8 cellular contexts compared by ENCODE assay signal in the genomic region with DNA sequence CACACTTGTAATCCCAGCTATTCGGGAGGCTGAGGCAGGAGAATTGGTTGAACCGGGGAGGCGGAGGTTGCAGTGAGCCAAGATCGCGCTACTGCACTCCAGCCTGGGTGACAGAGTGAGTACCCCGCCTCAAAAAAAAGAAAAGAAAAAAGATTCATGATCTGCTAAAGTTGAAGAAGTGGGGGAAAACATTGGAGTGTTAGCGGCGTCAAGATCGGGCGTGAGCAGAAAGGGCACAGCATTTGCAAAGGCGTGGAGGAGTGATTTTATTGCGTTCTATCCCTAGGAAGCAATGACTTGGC. TPM values are rescaled to one million over a fixed set of nuclear protein-coding genes. Genes with fewer than 3 reads are reported as not detected.
DNase-seq lines count a peak whose midpoint lies in the region; ATAC-seq, FAIRE-seq and TF ChIP-seq lines count a peak whose summit lies in the region.

No MANE protein-coding gene starts in this region.

- H3K27me3 ChIP-seq in gastrocnemius medialis, result no peaks in the 10 kb centered on the region

- DNase-seq in GM12865 (ENCODE audit: low read depth) (no peak), T-cell (no peak), fibroblast of mammary gland (ENCODE audit: low read depth) (no peak), gastrocnemius medialis (no peak), hippocampal formation (lab: John Stamatoyannopoulos, UW) (no peak), RCC 7860 (ENCODE audit: low spot score) (no peak)
- no peak for DNase-seq in stimulated activated CD8-positive, alpha-beta memory T cell treated with anti-CD3 and anti-CD28 coated beads, Interleukin-4, amount 100 ng/mL, for 48 hours

- TF ChIP-seq CTCF in GM12865 (IDR thresholded peaks at IDR 0.05; ENCODE audit: insufficient read depth, low read depth, low read length, missing control alignments) (no peak), fibroblast of mammary gland (conservative IDR thresholded peaks at IDR 0.05; ENCODE audit: control insufficient read depth, insufficient read depth, low read depth, low read length) (no peak), gastrocnemius medialis (IDR thresholded peaks at IDR 0.05 in 4 of 5, conservative IDR thresholded peaks at IDR 0.05 in 1 of 5) (no peak)

- H3K9me3 ChIP-seq in gastrocnemius medialis, result no peaks in the 10 kb centered on the region

- H3K4me3 Mint-ChIP-seq in T-cell, result peak overlapping the region; percentile 89 to 98 (median 90)

- in situ Hi-C loops in gastrocnemius medialis (cut with MboI; ENCODE audit: low sequenced_read_pairs in 4 of 4), result loop anchor here in 2 of 4 donors (5.0 kb wide), 2 partner anchors 50 to 150 kb away; no protein-coding TSS in a partner anchor

- H3K36me3 Mint-ChIP-seq in T-cell, result peaks cover 8% of the 10 kb centered on the region

- POLR2A ChIA-PET in T-cell (lab: Charles Lee), result interaction anchor here (0.6 to 1.7 kb wide), 6 partner anchors 15 to 148 kb away, joined by 3 to 12 read pairs (median 3); a partner anchor contains a TSS

- FAIRE-seq in RCC 7860 (lab: Jason Lieb, UNC), result no peak

- H3K4me1 Mint-ChIP-seq in T-cell, result peaks cover 31 to 40% (median 33%) of the 10 kb centered on the region in 3 donors

- H3K36me3 ChIP-seq in gastrocnemius medialis, result peaks cover 0 to 13% of the 10 kb centered on the region in 2 donors

- intact Hi-C loops in gastrocnemius medialis (cut with DNase I; ENCODE audit: low total_unique reads), result loop anchor here (1.0 kb wide), 4 partner anchors 16 to 147 kb away; a partner anchor contains a TSS

- peak overlapping the region; percentile 17 to 74 (median 59) for H3K27ac ChIP-seq in gastrocnemius medialis

- H3K9me3 Mint-ChIP-seq in T-cell, result no peaks in the 10 kb centered on the region

- CTCF ChIA-PET in T-cell (lab: Charles Lee), result interaction anchor here (0.5 to 3.1 kb wide), 23 partner anchors 10 to 205 kb away, joined by 3 to 45 read pairs (median 6); a partner anchor contains a TSS

- H3K27ac Mint-ChIP-seq in T-cell, result peak overlapping the region; percentile 90 to 92

- peak overlapping the region; percentile 12 for H3K4me3 ChIP-seq in GM12865 (ENCODE audit: low read depth, low read length)
- H3K4me3 ChIP-seq in fibroblast of mammary gland (ENCODE audit: control insufficient read depth, low read depth, low read length), result peak overlapping the region; percentile 48
- peak overlapping the region; percentile 32 to 49 (median 38) for H3K4me3 ChIP-seq in gastrocnemius medialis

- peaks cover 25 to 27% of the 10 kb centered on the region in 2 donors for H3K4me1 ChIP-seq in gastrocnemius medialis

- ATAC-seq in T-cell (replicated peaks in 1 of 4) (no peak), gastrocnemius medialis (no peak), GM18502 (IDR thresholded peaks at IDR 0.05; ENCODE audit: poor library complexity, unreplicated experiment) (no peak)

- no peak for TF ChIP-seq POLR2A in gastrocnemius medialis (IDR thresholded peaks at IDR 0.05)

- no peaks in the 10 kb centered on the region for H3K27me3 Mint-ChIP-seq in T-cell

RNA-seq across cellular contexts. Expression of a gene that starts 0.9 kb away (rescaled TPM):
- total RNA-seq in T-cell, result 100 to 1,000 TPM; 272 to 329 (median 297) TPM
- total RNA-seq in gastrocnemius medialis, result 100 to 1,000 TPM in 3 of 4 donors, 10 to 100 TPM in 1; 76.2 to 131 (median 108) TPM

RNA-seq across cellular contexts. Expression of a gene that starts 15.8 kb away (rescaled TPM):
- 10 to 100 TPM; 47.7 to 68.1 (median 55.1) TPM for total RNA-seq in T-cell
- total RNA-seq in gastrocnemius medialis, result 10 to 100 TPM in 3 of 4 donors, 1 to 10 TPM in 1; 9.5 to 25.7 (median 15.4) TPM
